In the genomic region with DNA sequence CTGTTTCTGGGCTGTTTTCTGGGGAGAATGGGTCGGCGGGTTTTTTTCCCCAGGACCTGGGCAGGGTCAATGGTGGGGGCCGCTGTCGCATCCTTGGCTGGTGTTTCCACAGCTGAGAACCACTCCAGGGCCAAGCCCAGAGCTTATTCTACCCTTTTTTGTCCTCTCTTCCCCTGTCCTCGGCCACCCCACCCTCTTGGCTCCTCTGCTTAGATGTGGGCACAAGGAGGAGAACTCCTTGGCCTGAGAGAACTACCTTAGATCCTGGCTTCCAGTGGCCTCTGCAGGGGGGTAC, we compare ENCODE assay signal across 1 cellular context.
TF ChIP-seq lines count a peak whose summit lies in the region.

No MANE protein-coding gene starts in this region.

TF ChIP-seq in H1, 55 proteins besides CTCF, POLR2A, EP300 and RAD21:
- no peak for TF ChIP-seq KDM5A (IDR thresholded peaks at IDR 0.05; ENCODE audit: low read length)
- no peak for TF ChIP-seq CREB1 (IDR thresholded peaks at IDR 0.05)
- TF ChIP-seq RBBP5 (IDR thresholded peaks at IDR 0.05; ENCODE audit: borderline replicate concordance, low read depth, low read length) = no peak
- TF ChIP-seq, protein P1, sequence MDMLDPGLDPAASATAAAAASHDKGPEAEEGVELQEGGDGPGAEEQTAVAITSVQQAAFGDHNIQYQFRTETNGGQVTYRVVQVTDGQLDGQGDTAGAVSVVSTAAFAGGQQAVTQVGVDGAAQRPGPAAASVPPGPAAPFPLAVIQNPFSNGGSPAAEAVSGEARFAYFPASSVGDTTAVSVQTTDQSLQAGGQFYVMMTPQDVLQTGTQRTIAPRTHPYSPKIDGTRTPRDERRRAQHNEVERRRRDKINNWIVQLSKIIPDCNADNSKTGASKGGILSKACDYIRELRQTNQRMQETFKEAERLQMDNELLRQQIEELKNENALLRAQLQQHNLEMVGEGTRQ (IDR thresholded peaks at IDR 0.05; ENCODE audit: low read length) = no peak
